Comparison of ENCODE assay signal across 8 cellular contexts in genomic region chr12:57605308-57606015, GRCh38. TPM values are rescaled to one million over a fixed set of nuclear protein-coding genes. Genes with fewer than 3 reads are reported as not detected.
A peak's percentile ranks its signal among the peaks of the same experiment; 100 is the strongest.
DNase-seq lines count a peak whose midpoint lies in the region; ATAC-seq and TF ChIP-seq lines count a peak whose summit lies in the region.

No MANE protein-coding gene starts in this region.

- peaks cover 8% of the 10 kb centered on the region for H3K36me3 ChIP-seq in mesodermal cell (ENCODE audit: control insufficient read depth, insufficient read depth, low read length)

- no TSS peak for BruUV-seq in MCF 10A (replicated peaks; lab: Mats Ljungman, UMichigan)

- H3K36me3 Mint-ChIP-seq in stimulated activated naive CD8-positive, alpha-beta T cell treated with anti-CD3 and anti-CD28 coated beads, Interleukin-15, Interleukin-2, amounts not matched to agents 100 ng/mL and 50 ng/mL, for 24 hours (ENCODE audit: low read depth): peaks cover 25% of the 10 kb centered on the region
- peaks cover 11% of the 10 kb centered on the region for H3K36me3 Mint-ChIP-seq in MCF 10A (ENCODE audit: insufficient read depth, unreplicated experiment)

- H3K27ac ChIP-seq in mesodermal cell (ENCODE audit: low read depth, low read length, severe bottlenecking): peak overlapping the region; percentile 45

- 29 to 31% methylated on average over 12 of the region's 12 CpGs for WGBS in mesodermal cell (ENCODE audit: insufficient coverage in 2 of 2), 2 experiments

- H3K9me3 Mint-ChIP-seq in stimulated activated naive CD8-positive, alpha-beta T cell treated with anti-CD3 and anti-CD28 coated beads, Interleukin-15, Interleukin-2, amounts not matched to agents 100 ng/mL and 50 ng/mL, for 24 hours: no peaks in the 10 kb centered on the region
- H3K9me3 Mint-ChIP-seq in MCF 10A (ENCODE audit: unreplicated experiment): no peaks in the 10 kb centered on the region

- H3K27ac Mint-ChIP-seq in stimulated activated naive CD8-positive, alpha-beta T cell treated with anti-CD3 and anti-CD28 coated beads, Interleukin-15, Interleukin-2, amounts not matched to agents 100 ng/mL and 50 ng/mL, for 24 hours: peak overlapping the region; percentile 83
- H3K27ac Mint-ChIP-seq in MCF 10A (ENCODE audit: low read depth, unreplicated experiment): no peak overlapping the region

- TF ChIP-seq CTCF in MCF 10A (IDR thresholded peaks at IDR 0.05; ENCODE audit: unreplicated experiment): no peak

- peaks cover 3% of the 10 kb centered on the region for H3K27me3 Mint-ChIP-seq in stimulated activated naive CD8-positive, alpha-beta T cell treated with anti-CD3 and anti-CD28 coated beads, Interleukin-15, Interleukin-2, amounts not matched to agents 100 ng/mL and 50 ng/mL, for 24 hours
- no peaks in the 10 kb centered on the region for H3K27me3 Mint-ChIP-seq in MCF 10A (ENCODE audit: insufficient read depth, unreplicated experiment)

- H3K4me3 Mint-ChIP-seq in stimulated activated naive CD8-positive, alpha-beta T cell treated with anti-CD3 and anti-CD28 coated beads, Interleukin-15, Interleukin-2, amounts not matched to agents 100 ng/mL and 50 ng/mL, for 24 hours: peak overlapping the region; percentile 84
- H3K4me3 Mint-ChIP-seq in MCF 10A (ENCODE audit: unreplicated experiment): peak overlapping the region; percentile 64

- CTCF ChIA-PET in MCF 10A (lab: Yijun Ruan, JAX): interaction anchor here (0.6 to 4.5 kb wide), 4 partner anchors 17 to 1443 kb away, joined by 3 to 30 read pairs (median 4); partner anchors contain the start of gene B4GALNT1

- H3K4me1 Mint-ChIP-seq in stimulated activated naive CD8-positive, alpha-beta T cell treated with anti-CD3 and anti-CD28 coated beads, Interleukin-15, Interleukin-2, amounts not matched to agents 100 ng/mL and 50 ng/mL, for 24 hours (ENCODE audit: low read depth): peaks cover 32% of the 10 kb centered on the region
- H3K4me1 Mint-ChIP-seq in MCF 10A (ENCODE audit: insufficient read depth, unreplicated experiment): peaks cover 13% of the 10 kb centered on the region

- DNase-seq in stimulated activated naive CD8-positive, alpha-beta T cell treated with anti-CD3 and anti-CD28 coated beads, Interleukin-15, Interleukin-2, amounts not matched to agents 100 U/mL and 50 U/mL, for 24 hours: no peak
- DNase-seq in MCF 10A (ENCODE audit: unreplicated experiment) (no peak), T-helper 9 cell (no peak), DMS53 (lab: John Stamatoyannopoulos, UW) (no peak)
- DNase-seq in activated effector memory CD4-positive, alpha-beta T cell treated with anti-CD3 and anti-CD28 coated beads, Interleukin-2, amount 50 U/mL, for 16 hours: no peak
- DNase-seq in activated CD4-positive, alpha-beta T cell treated with anti-CD3 and anti-CD28 coated beads, Interleukin-2, amount 50 U/mL, for 4 hours: no peak

- no peaks in the 10 kb centered on the region for H3K9me3 ChIP-seq in mesodermal cell (ENCODE audit: control insufficient read depth, low read length)

- H3K4me1 ChIP-seq in mesodermal cell (ENCODE audit: control insufficient read depth, insufficient read depth, low read length, poor library complexity, severe bottlenecking): peaks cover 22% of the 10 kb centered on the region

- peak overlapping the region; percentile 53 for H3K4me3 ChIP-seq in mesodermal cell (ENCODE audit: extremely low read depth, insufficient read depth, low read length, poor library complexity, severe bottlenecking)

- no peak for ATAC-seq in stimulated activated naive CD8-positive, alpha-beta T cell treated with anti-CD3 and anti-CD28 coated beads, Interleukin-15, Interleukin-2, amounts not matched to agents 100 U/mL and 50 U/mL, for 24 hours

- POLR2A ChIA-PET in MCF 10A (lab: Yijun Ruan, JAX): interaction anchor here (1.0 to 1.2 kb wide), 3 partner anchors 11 to 14 kb away, joined by 3 to 5 read pairs (median 3); no protein-coding TSS in a partner anchor

- intact Hi-C loops in MCF 10A (cut with micrococcal nuclease): no loop called here

RNA-seq across cellular contexts. Expression of gene DTX3, which starts 0.8 kb away (rescaled TPM):
- 1.7 and 2.0 TPM in 2 replicates for total RNA-seq in MCF 10A (2022)
- 45.3 TPM for polyA plus RNA-seq in mesodermal cell (2013, experiment 1 of 2)
- 37.5 TPM for polyA plus RNA-seq in mesodermal cell (2013, experiment 2 of 2)

RNA-seq across cellular contexts. Expression of gene ARHGEF25, which starts 5.8 kb away (rescaled TPM):
- 0.37 and 0.83 TPM in 2 replicates for total RNA-seq in MCF 10A (2022)
- polyA plus RNA-seq in mesodermal cell (2013, experiment 1 of 2): 36.3 TPM
- 30.7 TPM for polyA plus RNA-seq in mesodermal cell (2013, experiment 2 of 2)

RNA-seq across cellular contexts. Expression of gene PIP4K2C, which starts 14.5 kb away (rescaled TPM):
- total RNA-seq in MCF 10A (2022): 32.0 and 38.0 TPM in 2 replicates
- 17.0 TPM for polyA plus RNA-seq in mesodermal cell (2013, experiment 1 of 2)
- polyA plus RNA-seq in mesodermal cell (2013, experiment 2 of 2): 12.5 TPM

RNA-seq across cellular contexts. Expression of gene B4GALNT1, which starts 27.5 kb away (rescaled TPM):
- 0.29 and 0.40 TPM in 2 replicates for total RNA-seq in MCF 10A (2022)
- polyA plus RNA-seq in mesodermal cell (2013, experiment 1 of 2): 2.1 TPM
- polyA plus RNA-seq in mesodermal cell (2013, experiment 2 of 2): 1.3 TPM

RNA-seq across cellular contexts. Expression of gene KIF5A, which starts 55.6 kb away (rescaled TPM):
- 0.56 TPM in 2 replicates for total RNA-seq in MCF 10A (2022)
- 2.1 TPM for polyA plus RNA-seq in mesodermal cell (2013, experiment 1 of 2)
- polyA plus RNA-seq in mesodermal cell (2013, experiment 2 of 2): 2.4 TPM
